Comparison of ENCODE assay signal across 20 cellular contexts in the genomic region with DNA sequence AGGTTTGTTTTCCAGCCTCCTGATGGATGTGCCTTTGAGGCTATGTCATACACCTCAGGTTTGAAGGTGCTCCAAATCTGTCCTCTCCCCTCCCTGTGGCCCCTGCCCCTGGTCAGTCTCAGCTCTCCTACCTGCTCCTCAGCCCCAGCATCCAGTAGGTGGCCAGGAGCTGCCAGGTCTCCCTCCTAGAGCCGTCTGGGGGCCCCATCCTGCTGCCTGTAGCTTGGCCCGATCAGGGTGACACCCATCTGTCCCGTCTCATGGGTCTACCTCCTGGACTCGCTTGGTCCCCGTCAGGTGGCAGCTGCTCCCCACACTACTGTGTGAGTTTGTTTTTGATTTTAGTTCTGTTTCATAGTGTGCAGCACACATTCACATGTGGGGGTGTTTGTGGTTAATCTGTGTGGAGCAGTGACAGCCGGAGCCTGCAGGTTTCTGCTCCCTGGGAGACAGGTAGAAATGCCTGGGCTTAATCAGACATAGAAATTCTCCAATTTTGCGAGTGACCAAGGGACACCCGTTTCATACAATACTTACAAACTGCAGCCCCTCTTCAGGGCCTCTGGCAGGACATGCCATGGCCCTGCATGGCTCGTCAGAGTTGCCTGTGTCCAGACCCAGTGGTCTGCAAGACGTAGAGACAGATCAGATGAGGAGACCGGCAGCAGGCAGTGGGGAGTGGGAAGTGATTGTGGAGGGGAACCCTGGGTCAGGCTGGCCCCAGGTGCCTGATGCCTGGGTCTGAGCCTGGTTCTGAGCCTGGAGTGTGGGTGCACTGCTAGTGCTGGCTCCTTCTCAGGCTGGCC. TPM values are rescaled to one million over a fixed set of nuclear protein-coding genes. Genes with fewer than 3 reads are reported as not detected.
DNase-seq lines count a peak whose midpoint lies in the region; ATAC-seq, FAIRE-seq and TF ChIP-seq lines count a peak whose summit lies in the region.
"Had no signal": no experiment of that assay in that cellular context is flagged by ENCODE, and none has a peak within 500 bp of the region (broad histone marks: within the 10 kb centered on the region; RNA-seq: fewer than 3 reads in every experiment).

No MANE protein-coding gene starts in this region.

- no peaks in the 10 kb centered on the region for H3F3A ChIP-seq in PC-9 (ENCODE audit: insufficient read depth, low read depth)

- no peak overlapping the region for H2AFZ ChIP-seq in PC-9

- CTCF ChIA-PET in PC-9 (lab: Charles Lee), result no interaction called here

- no peak overlapping the region for H3K4me3 Mint-ChIP-seq in osteocyte (ENCODE audit: unreplicated experiment)
- H3K4me3 Mint-ChIP-seq: CD4-positive, alpha-beta T cell had no signal

- H3K27me3 ChIP-seq in PC-9 (ENCODE audit: insufficient read depth, low read depth), result peaks cover 99% of the 10 kb centered on the region

- H3K27ac Mint-ChIP-seq in osteocyte (ENCODE audit: unreplicated experiment), result no peak overlapping the region
- H3K27ac Mint-ChIP-seq: CD4-positive, alpha-beta T cell had no signal

- no peaks in the 10 kb centered on the region for H3K9me3 Mint-ChIP-seq in osteocyte (ENCODE audit: unreplicated experiment)
- H3K9me3 Mint-ChIP-seq: CD4-positive, alpha-beta T cell had no signal

- peak; percentile 62 for DNase-seq in cardiac septum (ENCODE audit: low spot score)
- DNase-seq in left cardiac atrium, result no peak
- peak; percentile 46 for DNase-seq in islet precursor cell
- DNase-seq in osteocyte (ENCODE audit: extremely low spot score, unreplicated experiment), result peak; percentile 77
- DNase-seq in urothelium cell line (ENCODE audit: low spot score), result no peak
- DNase-seq in G401 (ENCODE audit: low spot score), result no peak
- no peak for DNase-seq in PC-9
- DNase-seq in NCI-H1436 (lab: John Stamatoyannopoulos, UW), result no peak
- DNase-seq: Calu3; CD4-positive, alpha-beta T cell; DMS79 treated with DMSO at 0.1 percent for 48 hours; GF-D8; MV-4-11; NCI-H1436 treated with DMSO at 0.1 percent for 48 hours; NCI-H2107; NCI-H226; NCI-H69; PC-3 had no signal

- in situ Hi-C loops in G401 (cut with HindIII; ENCODE audit: low sequenced_read_pairs), result no loop called here

- 0 out of 2 replicates have a peak, but pooled peaks cover 3% of the 10 kb centered on the region for H4K20me1 ChIP-seq in PC-9 (ENCODE audit: insufficient read depth)

- FAIRE-seq in urothelium cell line (lab: Jason Lieb, UNC), result peak; percentile 73
- FAIRE-seq: GM19239, HTR-8/SVneo had no signal

- no peaks in the 10 kb centered on the region for H3K36me3 Mint-ChIP-seq in osteocyte (ENCODE audit: unreplicated experiment)

- no peaks in the 10 kb centered on the region for H3K9me2 ChIP-seq in PC-9 (ENCODE audit: insufficient read depth)

- no peaks in the 10 kb centered on the region for H3K36me3 ChIP-seq in PC-9 (ENCODE audit: low read depth)

- ATAC-seq in left cardiac atrium, result no peak
- ATAC-seq: PC-3 had no signal

- no peaks in the 10 kb centered on the region for H3K4me1 ChIP-seq in PC-9 (replicated peaks; ENCODE audit: insufficient read depth)

- H3K27me3 Mint-ChIP-seq in osteocyte (ENCODE audit: unreplicated experiment), result peaks cover 5% of the 10 kb centered on the region

- no peak overlapping the region for H3K27ac ChIP-seq in PC-9

- no TSS peak for BruUV-seq in PC-9 (replicated peaks; lab: Mats Ljungman, UMichigan)

- H3K4me2 ChIP-seq in PC-9, result no peak overlapping the region

- no peaks in the 10 kb centered on the region for H3K4me1 Mint-ChIP-seq in osteocyte (ENCODE audit: unreplicated experiment)

- POLR2A ChIA-PET in PC-9 (lab: Charles Lee; ENCODE audit: unreplicated experiment), result no interaction called here

- no peak overlapping the region for H3K4me3 ChIP-seq in PC-9

- TF ChIP-seq CTCF in osteocyte (IDR thresholded peaks at IDR 0.05), result no peak
- no peak for TF ChIP-seq CTCF in PC-9 (conservative IDR thresholded peaks at IDR 0.05)

- H3K79me2 ChIP-seq in PC-9 (ENCODE audit: low read depth), result no peaks in the 10 kb centered on the region

- intact Hi-C loops in cardiac septum (cut with DNase I) (no loop called here), left cardiac atrium (cut with DNase I) (no loop called here), PC-9 (cut with micrococcal nuclease; ENCODE audit: unreplicated experiment) (no loop called here)

- H3K9me3 ChIP-seq in PC-9 (ENCODE audit: insufficient read depth, low read depth), result no peaks in the 10 kb centered on the region

RNA-seq across cellular contexts. Expression of a gene that starts 17.1 kb away (rescaled TPM):
- 2.9 TPM for total RNA-seq in cardiac septum
- 1 to 10 TPM; 5.7 to 7.4 TPM for total RNA-seq in left cardiac atrium
- total RNA-seq in osteocyte, result 0.05 and 0.08 TPM in 2 replicates
- 0.14 TPM in 1 of 2 replicates, not detected in the other for total RNA-seq in G401 (2014; rRNA removed; shearing (Covaris generic))
- not detected in 2 replicates for total RNA-seq in PC-9 (2021)

Comparison
In these comparisons a context has a peak if more than half of its experiments do, and no peak if none do; other contexts are left out.
1. DNase-seq: peak in cardiac septum (single experiment), islet precursor cell (single experiment) and osteocyte (single experiment); none in left cardiac atrium (single experiment), urothelium cell line (single experiment), G401 (single experiment), PC-9 (0 of 2) and NCI-H1436 (single experiment).